ENCODE assay signal across 8 cellular contexts in genomic region chr17:82050761-82051641, GRCh38. TPM values are rescaled to one million over a fixed set of nuclear protein-coding genes. Genes with fewer than 3 reads are reported as not detected.
DNase-seq lines count a peak whose midpoint lies in the region; ATAC-seq and TF ChIP-seq lines count a peak whose summit lies in the region.

No MANE protein-coding gene starts in this region.

- no peaks in the 10 kb centered on the region for H3K27me3 Mint-ChIP-seq in activated CD4-positive, alpha-beta T cell treated with anti-CD3 and anti-CD28 coated beads, Interleukin-2, amount 10 ng/mL, durations not matched to agents 24 days and 14 days

- in situ Hi-C loops in ACHN (cut with HindIII; ENCODE audit: low pct_ligation_motif_present, low pct_unique_long_range_greater_than_20kb, low sequenced_read_pairs): no loop called here

- no peaks in the 10 kb centered on the region for H3K9me3 Mint-ChIP-seq in activated CD4-positive, alpha-beta T cell treated with anti-CD3 and anti-CD28 coated beads, Interleukin-2, amount 10 ng/mL, durations not matched to agents 24 days and 14 days

- H3K27ac Mint-ChIP-seq in activated CD4-positive, alpha-beta T cell treated with anti-CD3 and anti-CD28 coated beads, Interleukin-2, amount 10 ng/mL, durations not matched to agents 24 days and 14 days: peak overlapping the region; percentile 91

- H3K27me3 ChIP-seq in WERI-Rb-1 (ENCODE audit: insufficient read depth, low read depth, severe bottlenecking) (no peaks in the 10 kb centered on the region), cardiac muscle cell (no peaks in the 10 kb centered on the region)

- H3K36me3 ChIP-seq in WERI-Rb-1 (peaks cover 67% of the 10 kb centered on the region), cardiac muscle cell (peaks cover 13% of the 10 kb centered on the region)

- peak overlapping the region; percentile 90 for H3K4me3 Mint-ChIP-seq in activated CD4-positive, alpha-beta T cell treated with anti-CD3 and anti-CD28 coated beads, Interleukin-2, amount 10 ng/mL, durations not matched to agents 24 days and 14 days

- H3K4me3 ChIP-seq in WERI-Rb-1 (ENCODE audit: low read depth, low read length) (peak overlapping the region; percentile 71), cardiac muscle cell (peak overlapping the region; percentile 90)

- ATAC-seq in sciatic nerve (peak; percentile 28), HG03159 (IDR thresholded peaks at IDR 0.05; ENCODE audit: unreplicated experiment) (no peak), GM19035 (IDR thresholded peaks at IDR 0.05; ENCODE audit: unreplicated experiment) (no peak)

- peaks cover 10% of the 10 kb centered on the region for H3K36me3 Mint-ChIP-seq in activated CD4-positive, alpha-beta T cell treated with anti-CD3 and anti-CD28 coated beads, Interleukin-2, amount 10 ng/mL, durations not matched to agents 24 days and 14 days (ENCODE audit: low read depth)

- no peaks in the 10 kb centered on the region for H3K9me3 ChIP-seq in WERI-Rb-1 (ENCODE audit: severe bottlenecking)
- H3K9me3 ChIP-seq in cardiac muscle cell (ENCODE audit: low read depth): no peaks in the 10 kb centered on the region

- H3K27ac ChIP-seq in WERI-Rb-1 (peak overlapping the region; percentile 69), cardiac muscle cell (peak overlapping the region; percentile 38)

- intact Hi-C loops in activated CD4-positive, alpha-beta T cell treated with anti-CD3 and anti-CD28 coated beads, Interleukin-2, amount 10 ng/mL, durations not matched to agents 24 days and 14 days (cut with micrococcal nuclease): loop anchor here (1.0 to 2.0 kb wide), 2 partner anchors 14 to 15 kb away; partner anchors contain the start of gene DCXR
- intact Hi-C loops in sciatic nerve (cut with DNase I): no loop called here

- no peak for DNase-seq in activated CD4-positive, alpha-beta T cell treated with anti-CD3 and anti-CD28 coated beads, Interleukin-2, amount 10 ng/mL, durations not matched to agents 24 days and 14 days
- no peak for DNase-seq in activated CD4-positive, alpha-beta T cell treated with anti-CD3 and anti-CD28 coated beads for 4 hours
- DNase-seq in WERI-Rb-1: no peak
- peak in 1 of 2 donors; percentile 34 for DNase-seq in cardiac muscle cell (ENCODE audit: low read depth in 1 of 2, low spot score in 1 of 2)
- DNase-seq in sciatic nerve (ENCODE audit: low spot score): no peak
- DNase-seq in ACHN: no peak

- TF ChIP-seq CTCF in WERI-Rb-1 (IDR thresholded peaks at IDR 0.05; ENCODE audit: low read depth, low read length): no peak
- TF ChIP-seq CTCF in cardiac muscle cell (IDR thresholded peaks at IDR 0.05; ENCODE audit: low read depth, low read length): no peak

- peaks cover 16% of the 10 kb centered on the region for H3K4me1 Mint-ChIP-seq in activated CD4-positive, alpha-beta T cell treated with anti-CD3 and anti-CD28 coated beads, Interleukin-2, amount 10 ng/mL, durations not matched to agents 24 days and 14 days

- peaks cover 4% of the 10 kb centered on the region for H3K4me1 ChIP-seq in cardiac muscle cell (ENCODE audit: low read depth)

RNA-seq across cellular contexts. Expression of gene RFNG, which starts 0.6 kb away (rescaled TPM):
- total RNA-seq in activated CD4-positive, alpha-beta T cell treated with anti-CD3 and anti-CD28 coated beads, Interleukin-2, amount 10 ng/mL, durations not matched to agents 24 days and 14 days: 21.4 and 30.8 TPM in 2 replicates
- total RNA-seq in cardiac muscle cell (94.6 and 104 TPM in 2 replicates), sciatic nerve (42.4 TPM)
- 91.0 and 98.3 TPM in 2 replicates for polyA plus RNA-seq in cardiac muscle cell

RNA-seq across cellular contexts. Expression of gene GPS1, which starts 0.7 kb away (rescaled TPM):
- 117 and 118 TPM in 2 replicates for total RNA-seq in activated CD4-positive, alpha-beta T cell treated with anti-CD3 and anti-CD28 coated beads, Interleukin-2, amount 10 ng/mL, durations not matched to agents 24 days and 14 days
- total RNA-seq in cardiac muscle cell (231 and 235 TPM in 2 replicates), sciatic nerve (68.2 TPM)
- 223 and 257 TPM in 2 replicates for polyA plus RNA-seq in cardiac muscle cell

RNA-seq across cellular contexts. Expression of gene DCXR, which starts 13.5 kb away (rescaled TPM):
- 128 TPM in 2 replicates for total RNA-seq in activated CD4-positive, alpha-beta T cell treated with anti-CD3 and anti-CD28 coated beads, Interleukin-2, amount 10 ng/mL, durations not matched to agents 24 days and 14 days
- total RNA-seq in cardiac muscle cell (164 and 256 TPM in 2 replicates), sciatic nerve (80.0 TPM)
- polyA plus RNA-seq in cardiac muscle cell: 228 and 312 TPM in 2 replicates

RNA-seq across cellular contexts. Expression of gene DUS1L, which starts 14.6 kb away (rescaled TPM):
- total RNA-seq in activated CD4-positive, alpha-beta T cell treated with anti-CD3 and anti-CD28 coated beads, Interleukin-2, amount 10 ng/mL, durations not matched to agents 24 days and 14 days: 230 and 232 TPM in 2 replicates
- total RNA-seq in cardiac muscle cell (109 and 184 TPM in 2 replicates), sciatic nerve (57.1 TPM)
- polyA plus RNA-seq in cardiac muscle cell: 183 and 196 TPM in 2 replicates

RNA-seq across cellular contexts. Expression of gene RAC3, which starts 19.5 kb away (rescaled TPM):
- total RNA-seq in activated CD4-positive, alpha-beta T cell treated with anti-CD3 and anti-CD28 coated beads, Interleukin-2, amount 10 ng/mL, durations not matched to agents 24 days and 14 days: 11.5 and 12.1 TPM in 2 replicates
- total RNA-seq in cardiac muscle cell (58.7 and 73.7 TPM in 2 replicates), sciatic nerve (4.0 TPM)
- 9.9 and 16.4 TPM in 2 replicates for polyA plus RNA-seq in cardiac muscle cell
